In genomic region chr6:47839645-47840044, GRCh38 we compare ENCODE assay signal across 9 cellular contexts. TPM values are rescaled to one million over a fixed set of nuclear protein-coding genes. Genes with fewer than 3 reads are reported as not detected.
"Had no signal": no experiment of that assay in that cellular context is flagged by ENCODE, and none has a peak within 500 bp of the region (broad histone marks: within the 10 kb centered on the region; RNA-seq: fewer than 3 reads in every experiment).

No MANE protein-coding gene starts in this region.

- H3K27ac ChIP-seq: HL-60, KMS-11 had no signal

- H3K4me2 ChIP-seq: KMS-11 had no signal

- DNase-seq: IMR-90, KBM-7, KG1 had no signal

- FAIRE-seq: HTR-8/SVneo had no signal

- H3K9ac ChIP-seq: KMS-11 had no signal

RNA-seq across cellular contexts. Expression of gene OPN5, which starts 57.8 kb away (rescaled TPM):
- total RNA-seq: HT-29, HT1080, IMR-90 had no signal
- polyA plus RNA-seq: IgD-negative memory B cell, IMR-90 had no signal
